In the genomic region with DNA sequence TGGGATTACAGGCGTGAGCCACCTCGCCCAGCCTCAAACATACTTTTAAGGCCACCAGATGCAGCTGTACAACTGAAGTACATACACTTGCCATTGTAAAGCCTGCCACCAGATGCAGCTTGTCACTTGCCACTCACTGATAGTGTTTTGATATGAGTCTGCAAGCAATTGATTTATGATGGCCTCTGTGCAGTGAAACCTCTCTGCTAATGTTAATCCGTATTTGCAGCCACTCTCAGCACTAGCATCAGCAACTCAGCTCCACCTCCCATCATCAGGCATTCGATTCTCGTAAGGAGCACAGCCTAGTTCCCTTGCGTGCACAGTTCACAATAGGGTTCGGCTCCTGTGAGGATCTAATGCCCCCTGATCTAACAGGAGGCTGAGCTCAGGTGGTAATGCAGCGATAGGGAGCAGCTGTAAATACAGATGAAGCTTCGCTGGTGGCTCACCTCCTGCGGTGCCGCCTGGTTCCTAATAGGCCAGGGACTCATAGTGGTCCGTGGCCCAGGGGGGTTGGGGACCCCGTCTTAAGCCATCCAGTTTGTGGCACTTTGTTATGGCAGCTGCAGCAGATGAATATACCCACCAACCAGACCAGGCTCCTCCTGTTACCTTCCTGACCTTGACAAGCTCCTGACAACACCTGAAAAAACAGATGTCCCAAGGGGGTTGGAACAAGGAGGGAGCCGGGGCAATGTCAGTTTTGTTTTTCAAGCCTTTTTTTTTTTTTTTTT, we compare ENCODE assay signal across 9 cellular contexts. TPM values are rescaled to one million over a fixed set of nuclear protein-coding genes. Genes with fewer than 3 reads are reported as not detected.
DNase-seq lines count a peak whose midpoint lies in the region; ATAC-seq, FAIRE-seq and TF ChIP-seq lines count a peak whose summit lies in the region.
"Had no signal": no experiment of that assay in that cellular context is flagged by ENCODE, and none has a peak within 500 bp of the region (broad histone marks: within the 10 kb centered on the region; RNA-seq: fewer than 3 reads in every experiment).

No MANE protein-coding gene starts in this region.

- DNase-seq in GM18507 (ENCODE audit: extremely low spot score, insufficient read length, low read depth) (no peak), NCI-H345 (lab: John Stamatoyannopoulos, UW) (peak; percentile 69), colonic mucosa (peak; percentile 35), psoas muscle (no peak), Kasumi-1 (lab: John Stamatoyannopoulos, UW) (no peak), NCI-H2029 treated with DMSO at 0.1 percent for 48 hours (lab: John Stamatoyannopoulos, UW) (no peak)
- DNase-seq in stimulated activated CD4-positive, alpha-beta T cell treated with anti-CD3 and anti-CD28 coated beads, Interleukin-2, amount 100 ng/mL, for 24 hours, result no peak
- DNase-seq in activated CD4-positive, CD25-positive, alpha-beta regulatory T cell treated with anti-CD3 and anti-CD28 coated beads, Interleukin-2, amount 50 U/mL, for 72 hours, result no peak

- 78 to 86% (median 80%) methylated on average over 14 of the region's 14 CpGs for WGBS in psoas muscle, 3 donors

- H3K27me3 ChIP-seq in colonic mucosa, result no peaks in the 10 kb centered on the region
- no peaks in the 10 kb centered on the region for H3K27me3 ChIP-seq in psoas muscle (ENCODE audit: insufficient read depth in 3 of 3, low read length in 2 of 3)

- H3K4me3 ChIP-seq in colonic mucosa (no peak overlapping the region), psoas muscle (no peak overlapping the region)

- FAIRE-seq in GM18507 (lab: Jason Lieb, UNC), result peak; percentile 5

- peak overlapping the region; percentile 38 to 100 for H3K9ac ChIP-seq in colonic mucosa (ENCODE audit: low read depth in 2 of 2, low read length in 2 of 2)

- ATAC-seq in psoas muscle, result no peak

- H3K9me3 ChIP-seq in colonic mucosa (no peaks in the 10 kb centered on the region), psoas muscle (no peaks in the 10 kb centered on the region)
- H3K9me3 ChIP-seq: mucosa of descending colon had no signal

- H3K36me3 ChIP-seq in colonic mucosa (no peaks in the 10 kb centered on the region), psoas muscle (ENCODE audit: insufficient read depth in 1 of 2, low read depth in 1 of 2) (peaks cover 0 to 10% of the 10 kb centered on the region in 2 donors)

- peak overlapping the region; percentile 95 for H3K27ac ChIP-seq in colonic mucosa
- H3K27ac ChIP-seq in psoas muscle, result peak overlapping the region; percentile 99

- intact Hi-C loops in colonic mucosa (cut with DNase I) (loop anchor here (10.0 kb wide), 1 partner anchor 254 kb away; a partner anchor contains a TSS), psoas muscle (cut with DNase I) (no loop called here)

- TF ChIP-seq CTCF in colonic mucosa (IDR thresholded peaks at IDR 0.05) (no peak), psoas muscle (IDR thresholded peaks at IDR 0.05) (no peak)

- peaks cover 4% of the 10 kb centered on the region for H3K4me1 ChIP-seq in colonic mucosa
- H3K4me1 ChIP-seq in psoas muscle, result peaks cover 27% of the 10 kb centered on the region

RNA-seq across cellular contexts. Expression of a gene that starts 1.3 kb away (rescaled TPM):
- total RNA-seq in colonic mucosa (100 to 1,000 TPM; 130 to 194 TPM), psoas muscle (100 to 1,000 TPM in 1 of 4 donors, 10 to 100 TPM in 3; 70.2 to 137 (median 90.8) TPM)
- 100 to 1,000 TPM; 113 to 162 (median 122) TPM for polyA plus RNA-seq in psoas muscle

RNA-seq across cellular contexts. Expression of a gene that starts 31.1 kb away (rescaled TPM):
- total RNA-seq in colonic mucosa (not detected), psoas muscle (under 1 TPM in 3 of 4 donors, not detected in 1; 0.17 to 0.67 (median 0.19) TPM)
- polyA plus RNA-seq in psoas muscle, result under 1 TPM in 2 of 3 donors, not detected in 1; 0.05 to 0.14 TPM

RNA-seq across cellular contexts. Expression of a gene that starts 58.7 kb away (rescaled TPM):
- 10 to 100 TPM; 78.1 to 79.7 TPM for total RNA-seq in colonic mucosa
- total RNA-seq in psoas muscle, result 10 to 100 TPM in 1 of 4 donors, 1 to 10 TPM in 3; 6.4 to 13.6 (median 7.8) TPM
- 1 to 10 TPM; 2.3 to 4.5 (median 2.7) TPM for polyA plus RNA-seq in psoas muscle

Comparison
In these comparisons a context has a peak if more than half of its experiments do, and no peak if none do; other contexts are left out.
1. DNase-seq: peak in NCI-H345 (single experiment) and colonic mucosa (single experiment); none in GM18507 (single experiment), psoas muscle (0 of 2), stimulated activated CD4-positive, alpha-beta T cell treated with anti-CD3 and anti-CD28 coated beads, Interleukin-2, amount 100 ng/mL, for 24 hours (0 of 2), activated CD4-positive, CD25-positive, alpha-beta regulatory T cell treated with anti-CD3 and anti-CD28 coated beads, Interleukin-2, amount 50 U/mL, for 72 hours (single experiment), Kasumi-1 (0 of 2) and NCI-H2029 treated with DMSO at 0.1 percent for 48 hours (single experiment).
2. RNA of a gene that starts 58.7 kb away (total RNA-seq): 78.1 to 79.7 TPM in colonic mucosa; 6.4 to 13.6 TPM in psoas muscle; every median in the first group is over 4 times any median in the second.